8 cellular contexts compared by ENCODE assay signal in the genomic region with DNA sequence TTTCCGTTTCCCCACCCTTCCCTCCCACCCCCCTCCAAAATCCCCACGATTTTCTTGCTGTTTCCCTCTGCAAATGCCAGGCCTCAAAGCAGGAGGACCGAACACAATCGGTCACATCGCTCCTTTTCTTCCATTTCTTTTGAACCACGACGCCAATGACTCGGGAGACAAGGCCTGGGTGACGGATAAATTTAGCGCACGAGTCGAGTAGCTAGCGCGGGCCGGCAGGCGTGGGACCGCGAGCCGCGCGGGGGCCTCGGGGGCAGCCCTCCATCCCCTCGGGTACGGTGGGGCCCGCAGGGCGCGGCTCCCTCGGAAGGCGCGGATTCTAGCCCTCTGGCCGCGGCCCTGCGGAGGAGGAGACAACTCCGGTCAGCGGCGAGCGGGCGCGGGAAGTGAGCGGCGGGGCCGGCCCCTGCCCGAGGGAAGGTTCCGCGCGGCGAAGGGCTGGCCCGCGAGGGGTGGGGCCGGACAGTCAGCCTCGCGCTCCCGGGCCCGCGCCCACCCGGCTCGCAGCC. TPM values are rescaled to one million over a fixed set of nuclear protein-coding genes. Genes with fewer than 3 reads are reported as not detected.
DNase-seq lines count a peak whose midpoint lies in the region; ATAC-seq and TF ChIP-seq lines count a peak whose summit lies in the region.

No MANE protein-coding gene starts in this region.

- peak; percentile 82 for DNase-seq in DMS53 (lab: John Stamatoyannopoulos, UW)
- DNase-seq in HAP-1 (ENCODE audit: low spot score in 2 of 2): peak in 1 of 2 experiments; percentile 77
- DNase-seq in SK-N-MC (ENCODE audit: low read depth, low spot score): no peak
- peak; percentile 73 for DNase-seq in epithelial cell of esophagus (ENCODE audit: low read depth)
- DNase-seq in aorta: peak; percentile 84 to 92
- no peak for DNase-seq in cerebellar nuclear complex (lab: John Stamatoyannopoulos, UW)
- DNase-seq in D341Med (ENCODE audit: low spot score): no peak

- in situ Hi-C loops in HAP-1 (cut with MboI; ENCODE audit: low sequenced_read_pairs): no loop called here

- peak overlapping the region; percentile 76 for H3K27ac ChIP-seq in SK-N-MC
- H3K27ac ChIP-seq in muscle layer of colon (ENCODE audit: low read depth, low read length): peak overlapping the region; percentile 85
- peak overlapping the region; percentile 78 to 87 for H3K27ac ChIP-seq in aorta (ENCODE audit: low read depth in 1 of 2, low read length in 2 of 2)

- intact Hi-C loops in aorta (cut with DNase I): no loop called here

- H3K27me3 ChIP-seq in HAP-1 (ENCODE audit: low read depth): no peaks in the 10 kb centered on the region
- H3K27me3 ChIP-seq in muscle layer of colon (ENCODE audit: control insufficient read depth in 1 of 2, insufficient read depth in 2 of 2, low read length in 2 of 2): no peaks in the 10 kb centered on the region
- no peaks in the 10 kb centered on the region for H3K27me3 ChIP-seq in aorta (ENCODE audit: control insufficient read depth in 1 of 2, insufficient read depth in 2 of 2, low read length in 1 of 2)

- peak; percentile 65 for ATAC-seq in aorta (ENCODE audit: low FRiP score)

- H3K36me3 ChIP-seq in HAP-1 (replicated peaks) (peaks cover 14% of the 10 kb centered on the region), SK-N-MC (ENCODE audit: insufficient read depth, low read length) (peaks cover 16% of the 10 kb centered on the region), muscle layer of colon (ENCODE audit: insufficient read depth, low read length) (no peaks in the 10 kb centered on the region), aorta (ENCODE audit: control insufficient read depth in 1 of 2, insufficient read depth in 2 of 2, low read length in 1 of 2) (no peaks in the 10 kb centered on the region)

- peak overlapping the region; percentile 53 for H3K4me3 ChIP-seq in HAP-1
- peak overlapping the region; percentile 98 for H3K4me3 ChIP-seq in SK-N-MC
- H3K4me3 ChIP-seq in epithelial cell of esophagus (ENCODE audit: low read length): peak overlapping the region; percentile 69
- H3K4me3 ChIP-seq in muscle layer of colon (ENCODE audit: low read depth in 1 of 2, low read length in 2 of 2): peak overlapping the region; percentile 33 to 59
- peak overlapping the region; percentile 53 to 73 for H3K4me3 ChIP-seq in aorta (ENCODE audit: low read length in 2 of 2)

- H3K9ac ChIP-seq in SK-N-MC (ENCODE audit: insufficient read length): peak overlapping the region; percentile 97
- H3K9ac ChIP-seq in muscle layer of colon (ENCODE audit: low read length): peak overlapping the region; percentile 89

- 0 to 1% methylated on average over 37 to 57 of the region's 57 CpGs for WGBS in aorta, 2 donors

- no peak for TF ChIP-seq CTCF in epithelial cell of esophagus (IDR thresholded peaks at IDR 0.05; ENCODE audit: insufficient read depth, low read depth, low read length, missing control alignments)

- H3K9me3 ChIP-seq in HAP-1 (no peaks in the 10 kb centered on the region), SK-N-MC (ENCODE audit: low read depth, low read length) (no peaks in the 10 kb centered on the region), muscle layer of colon (ENCODE audit: low read length) (no peaks in the 10 kb centered on the region), aorta (ENCODE audit: control insufficient read depth, low read length) (no peaks in the 10 kb centered on the region)

- H3K4me1 ChIP-seq in HAP-1 (peaks cover 45% of the 10 kb centered on the region), muscle layer of colon (ENCODE audit: insufficient read depth, low read length) (peaks cover 50% of the 10 kb centered on the region), aorta (ENCODE audit: control insufficient read depth in 1 of 2, insufficient read depth in 2 of 2, low read length in 2 of 2) (peaks cover 2 to 12% of the 10 kb centered on the region in 2 donors)

RNA-seq across cellular contexts. Expression of a gene that starts 0.4 kb away (rescaled TPM):
- 10 to 100 TPM; 54.0 to 54.7 TPM for total RNA-seq in aorta
- 10 to 100 TPM; 19.7 to 30.0 TPM for polyA plus RNA-seq in aorta

RNA-seq across cellular contexts. Expression of a gene that starts 5.4 kb away (rescaled TPM):
- 10 to 100 TPM; 49.5 to 59.2 TPM for total RNA-seq in aorta
- 10 to 100 TPM; 10.5 to 21.6 TPM for polyA plus RNA-seq in aorta

RNA-seq across cellular contexts. Expression of a gene that starts 18.6 kb away (rescaled TPM):
- total RNA-seq in aorta: 10 to 100 TPM; 36.0 to 39.2 TPM
- polyA plus RNA-seq in aorta: 10 to 100 TPM; 28.9 to 42.4 TPM

RNA-seq across cellular contexts. Expression of a gene that starts 43.9 kb away (rescaled TPM):
- total RNA-seq in aorta: 10 to 100 TPM; 24.0 to 35.2 TPM
- 10 to 100 TPM; 64.6 to 66.5 TPM for polyA plus RNA-seq in aorta

RNA-seq across cellular contexts. Expression of a gene that starts 44.1 kb away (rescaled TPM):
- total RNA-seq in aorta: 1 to 10 TPM in 1 of 2 donors, under 1 TPM in 1; 0.78 to 1.3 TPM
- polyA plus RNA-seq in aorta: under 1 TPM in 1 of 2 donors, not detected in 1; 0.56 TPM

Comparison
In these comparisons a context has a peak if more than half of its experiments do, and no peak if none do; other contexts are left out.
1. DNase-seq: peak in DMS53 (single experiment), epithelial cell of esophagus (single experiment) and aorta (2 of 2); none in SK-N-MC (single experiment), cerebellar nuclear complex (0 of 2) and D341Med (single experiment).
2. H3K4me3 ChIP-seq: peak in every context shown above with its lines; median percentile 98 in SK-N-MC; 69 in epithelial cell of esophagus; 63 in aorta; 53 in HAP-1; 46 in muscle layer of colon.
3. Peak in every context shown above with its lines, with median percentiles within 50 percentile points of each other: H3K27ac ChIP-seq.